ENCODE assay signal across 11 cellular contexts in genomic region chr12:122851820-122852219, GRCh38. TPM values are rescaled to one million over a fixed set of nuclear protein-coding genes. Genes with fewer than 3 reads are reported as not detected.
DNase-seq lines count a peak whose midpoint lies in the region; ATAC-seq and TF ChIP-seq lines count a peak whose summit lies in the region.
"Had no signal": no experiment of that assay in that cellular context is flagged by ENCODE, and none has a peak within 500 bp of the region (broad histone marks: within the 10 kb centered on the region; RNA-seq: fewer than 3 reads in every experiment).

No MANE protein-coding gene starts in this region.

- no TSS peak for BruUV-seq in A673 (replicated peaks; lab: Mats Ljungman, UMichigan)

- DNase-seq in HPDE6-E6E7 (ENCODE audit: extremely low spot score): peak; percentile 85
- DNase-seq in brain microvascular endothelial cell: peak; percentile 73
- DNase-seq in inferior parietal cortex (ENCODE audit: extremely low spot score): peak; percentile 25
- no peak for DNase-seq in thoracic aorta (ENCODE audit: low spot score)
- DNase-seq in A673 (ENCODE audit: low spot score): no peak
- no peak for DNase-seq in H9
- DNase-seq in stimulated activated naive CD4-positive, alpha-beta T cell treated with Interleukin-2 at 50 U/mL for 16 hours (lab: John Stamatoyannopoulos, UW): no peak
- DNase-seq: NCI-H1417 treated with DMSO at 0.1 percent for 48 hours; stimulated activated CD4-positive, alpha-beta T cell treated with anti-CD3 and anti-CD28 coated beads, Interleukin-2, amount 100 ng/mL, for 24 hours had no signal

- no peak overlapping the region for H3K4ac ChIP-seq in H9 (ENCODE audit: low read depth, low read length)

- POLR2A ChIA-PET in A673 (lab: Charles Lee; ENCODE audit: low non-redundant PET): no interaction called here

- H2AFZ ChIP-seq in H9 (ENCODE audit: low read length): no peak overlapping the region

- no peak overlapping the region for H3K4me3 Mint-ChIP-seq in H9

- H3K4me1 Mint-ChIP-seq in H9: peaks cover 0 to 4% of the 10 kb centered on the region in 2 experiments; a peak in 2 of 4 replicates

- H4K8ac ChIP-seq in H9 (replicated peaks; ENCODE audit: insufficient read length, low read depth, low read length): no peak overlapping the region

- no peak overlapping the region for H2BK15ac ChIP-seq in H9 (ENCODE audit: low read depth, low read length)

- no peak overlapping the region for H3K14ac ChIP-seq in H9 (ENCODE audit: insufficient read depth, low read length)

- peak overlapping the region; percentile 64 for H3K27ac ChIP-seq in brain microvascular endothelial cell
- H3K27ac ChIP-seq in thoracic aorta: peak overlapping the region; percentile 91 to 98
- no peak overlapping the region for H3K27ac ChIP-seq in A673 (ENCODE audit: low read depth, low read length, poor library complexity, severe bottlenecking)
- H3K27ac ChIP-seq in H9 (ENCODE audit: insufficient read length, low read depth, low read length): no peak overlapping the region

- WGBS in H9 (ENCODE audit: extremely low coverage, insufficient read length, low lambda C conversion rate): no CpG with 5 or more reads among the region's 5 CpGs

- H3K4me3 ChIP-seq in brain microvascular endothelial cell (ENCODE audit: low read depth, low read length) (no peak overlapping the region), thoracic aorta (peak overlapping the region; percentile 31), A673 (ENCODE audit: low read depth, low read length, poor library complexity, severe bottlenecking) (no peak overlapping the region)
- H3K4me3 ChIP-seq: mucosa of descending colon had no signal

- no peak overlapping the region for H2AK5ac ChIP-seq in H9 (ENCODE audit: insufficient read length, low read length)

- no peak overlapping the region for H3K18ac ChIP-seq in H9 (ENCODE audit: insufficient read length, low read depth, low read length)

- intact Hi-C loops in A673 (cut with micrococcal nuclease; ENCODE audit: unreplicated experiment): no loop called here

- H4K5ac ChIP-seq in H9 (ENCODE audit: insufficient read length, low read depth, low read length): no peak overlapping the region

- H2BK5ac ChIP-seq in H9 (ENCODE audit: insufficient read length, low read length): no peak overlapping the region

- no peaks in the 10 kb centered on the region for H3K79me2 ChIP-seq in H9 (ENCODE audit: insufficient read depth, low read length)

- no peaks in the 10 kb centered on the region for H3K79me1 ChIP-seq in H9 (ENCODE audit: insufficient read depth, low read depth, low read length, poor library complexity, severe bottlenecking)

- no peaks in the 10 kb centered on the region for H4K20me1 ChIP-seq in H9 (ENCODE audit: control insufficient read depth, insufficient read depth, insufficient read length)

- H3K27me3 ChIP-seq in brain microvascular endothelial cell (replicated peaks): no peaks in the 10 kb centered on the region
- H3K27me3 ChIP-seq in thoracic aorta (replicated peaks; ENCODE audit: insufficient read depth): no peaks in the 10 kb centered on the region
- H3K27me3 ChIP-seq in A673 (replicated peaks; ENCODE audit: insufficient read depth, low read depth, low read length, poor library complexity): no peaks in the 10 kb centered on the region
- H3K27me3 ChIP-seq in H9 (ENCODE audit: insufficient read depth, low read length): no peaks in the 10 kb centered on the region

- H3K4me1 ChIP-seq in thoracic aorta (ENCODE audit: control insufficient read depth in 1 of 2, low read depth in 2 of 2) (peaks cover 34 to 50% of the 10 kb centered on the region in 2 donors), A673 (ENCODE audit: insufficient read depth, low read length, poor library complexity, severe bottlenecking) (no peaks in the 10 kb centered on the region), H9 (ENCODE audit: insufficient read depth, low read length) (no peaks in the 10 kb centered on the region)

- CTCF ChIA-PET in A673 (lab: Charles Lee): no interaction called here

- no peak overlapping the region for H2BK120ac ChIP-seq in H9 (ENCODE audit: low read depth, low read length, poor library complexity, severe bottlenecking)

- no peak overlapping the region for H2BK20ac ChIP-seq in H9 (ENCODE audit: low read depth, low read length, poor library complexity, severe bottlenecking)

- ATAC-seq in thoracic aorta (ENCODE audit: insufficient number of reproducible peaks, low FRiP score, low read depth) (peak; percentile 92), HG02852 (IDR thresholded peaks at IDR 0.05; ENCODE audit: unreplicated experiment) (no peak)
- ATAC-seq: mucosa of descending colon had no signal

- H3K9me3 Mint-ChIP-seq in H9: no peaks in the 10 kb centered on the region

- no peak overlapping the region for H4K91ac ChIP-seq in H9 (ENCODE audit: insufficient read length, low read depth, low read length)

- no peak overlapping the region for H3T11ph ChIP-seq in H9 (ENCODE audit: low read length)

- no peak overlapping the region for H3K9ac ChIP-seq in H9 (ENCODE audit: extremely low read depth, insufficient read length, low read length)

- peaks cover 4% of the 10 kb centered on the region for H3K27me3 Mint-ChIP-seq in H9 (ENCODE audit: low read depth)

- H2BK12ac ChIP-seq in H9 (ENCODE audit: insufficient read length, low read depth, low read length): no peak overlapping the region

- no peak overlapping the region for H3K23ac ChIP-seq in H9 (ENCODE audit: insufficient read length, low read depth, low read length)

- no peaks in the 10 kb centered on the region; a peak in 1 of 7 replicates for H3K36me3 Mint-ChIP-seq in H9 (ENCODE audit: insufficient read depth in 1 of 3, low read depth in 3 of 3)

- in situ Hi-C loops in brain microvascular endothelial cell (cut with HindIII; ENCODE audit: low pct_ligation_motif_present, low sequenced_read_pairs): no loop called here

- TF ChIP-seq CTCF in brain microvascular endothelial cell (IDR thresholded peaks at IDR 0.05; ENCODE audit: low read depth, low read length, missing control alignments) (no peak), thoracic aorta (IDR thresholded peaks at IDR 0.05) (no peak), A673 (conservative IDR thresholded peaks at IDR 0.05; ENCODE audit: low read depth, low read length) (no peak), H9 (conservative IDR thresholded peaks at IDR 0.05) (no peak)

- H3K4me2 ChIP-seq in H9 (ENCODE audit: insufficient read depth, insufficient read length, low read length): no peak overlapping the region

- no peaks in the 10 kb centered on the region for H3K23me2 ChIP-seq in H9 (ENCODE audit: insufficient read length, low read depth, low read length, poor library complexity, severe bottlenecking)

- no peak overlapping the region for H3K27ac Mint-ChIP-seq in H9

- no peaks in the 10 kb centered on the region for H3K36me3 ChIP-seq in brain microvascular endothelial cell (replicated peaks)
- H3K36me3 ChIP-seq in thoracic aorta: peaks cover 26% of the 10 kb centered on the region
- no peaks in the 10 kb centered on the region for H3K36me3 ChIP-seq in A673 (ENCODE audit: insufficient read depth, low read length, poor library complexity, severe bottlenecking)

- H3K9me3 ChIP-seq in thoracic aorta: no peaks in the 10 kb centered on the region
- no peaks in the 10 kb centered on the region for H3K9me3 ChIP-seq in A673 (ENCODE audit: low read depth, low read length, poor library complexity, severe bottlenecking)
- no peaks in the 10 kb centered on the region for H3K9me3 ChIP-seq in H9 (ENCODE audit: control insufficient read depth, low read depth, low read length)
- H3K9me3 ChIP-seq: mucosa of descending colon had no signal

- no peak overlapping the region for H3K56ac ChIP-seq in H9 (ENCODE audit: insufficient read length, low read depth, low read length)

RNA-seq across cellular contexts. Expression of gene HIP1R, which starts 16.6 kb away (rescaled TPM):
- 100 to 1,000 TPM; 109 to 131 TPM for total RNA-seq in thoracic aorta
- 27.0 and 30.4 TPM in 2 replicates for total RNA-seq in A673 (2021)
- total RNA-seq in H9 (2021): 17.4 and 20.0 TPM in 2 replicates

RNA-seq across cellular contexts. Expression of gene VPS37B, which starts 44.1 kb away (rescaled TPM):
- total RNA-seq in thoracic aorta: 10 to 100 TPM; 30.9 to 50.1 TPM
- total RNA-seq in A673 (2021): 30.2 and 34.4 TPM in 2 replicates
- 12.3 and 12.9 TPM in 2 replicates for total RNA-seq in H9 (2021)

Comparison
In these comparisons a context has a peak if more than half of its experiments do, and no peak if none do; other contexts are left out.
1. DNase-seq: peak in HPDE6-E6E7 (single experiment), brain microvascular endothelial cell (single experiment) and inferior parietal cortex (single experiment); none in thoracic aorta (single experiment), A673 (single experiment), H9 (single experiment) and stimulated activated naive CD4-positive, alpha-beta T cell treated with Interleukin-2 at 50 U/mL for 16 hours (single experiment).
2. H3K27ac ChIP-seq: peak in brain microvascular endothelial cell (single experiment) and thoracic aorta (2 of 2); none in A673 (single experiment) and H9 (single experiment).